In the genomic region with DNA sequence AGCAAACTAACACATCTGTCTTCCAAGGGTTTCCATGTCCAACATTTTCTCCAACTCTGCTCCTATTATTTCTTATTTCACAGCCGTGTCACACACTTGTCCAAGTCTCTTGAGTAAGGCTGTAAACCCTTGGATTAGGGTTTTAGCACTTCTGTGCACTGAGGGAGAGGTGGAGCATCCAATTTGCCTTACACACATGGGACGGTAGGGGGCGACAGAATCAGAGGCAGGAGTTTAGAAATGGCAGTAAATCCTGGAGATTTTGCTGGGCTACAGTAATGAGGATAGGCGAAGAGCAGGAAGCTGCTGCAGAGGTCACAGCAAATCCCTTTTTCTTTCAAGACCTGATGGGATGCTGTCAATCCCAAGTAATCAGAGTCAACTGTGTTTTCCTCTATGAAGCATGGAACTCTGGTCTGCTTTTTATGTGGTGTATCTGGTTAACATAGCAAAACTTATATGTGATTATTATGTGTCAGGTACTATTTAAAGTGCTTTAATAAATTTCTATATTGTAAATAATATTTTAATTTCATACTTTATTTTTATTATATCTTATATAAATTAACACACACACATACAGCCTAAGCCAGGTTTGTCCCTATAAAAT, we compare ENCODE assay signal across 9 cellular contexts. TPM values are rescaled to one million over a fixed set of nuclear protein-coding genes. Genes with fewer than 3 reads are reported as not detected.
A peak's percentile ranks its signal among the peaks of the same experiment; 100 is the strongest.
DNase-seq lines count a peak whose midpoint lies in the region; ATAC-seq, FAIRE-seq and TF ChIP-seq lines count a peak whose summit lies in the region.
"Had no signal": no experiment of that assay in that cellular context is flagged by ENCODE, and none has a peak within 500 bp of the region (broad histone marks: within the 10 kb centered on the region; RNA-seq: fewer than 3 reads in every experiment).

No MANE protein-coding gene starts in this region.

- no peak for TF ChIP-seq CTCF in uterus (IDR thresholded peaks at IDR 0.05)

- H3K4me1 ChIP-seq in uterus: no peaks in the 10 kb centered on the region

- no peak overlapping the region for H3K4me3 ChIP-seq in uterus

- H3K27ac ChIP-seq in uterus: no peak overlapping the region

- H3K27me3 ChIP-seq in uterus: no peaks in the 10 kb centered on the region

- intact Hi-C loops in uterus (cut with DNase I; ENCODE audit: low total_unique reads): no loop called here

- H3K36me3 ChIP-seq in uterus: no peaks in the 10 kb centered on the region

- DNase-seq in DMS53 treated with DMSO at 0.1 percent for 48 hours (lab: John Stamatoyannopoulos, UW; ENCODE audit: unreplicated experiment): peak; percentile 2
- DNase-seq in GM19239 (ENCODE audit: insufficient read length, low spot score): peak; percentile 25
- DNase-seq in RPMI7951 (ENCODE audit: low read depth): peak; percentile 54
- peak; percentile 32 for DNase-seq in germinal center (ENCODE audit: low spot score)
- no peak for DNase-seq in uterus

- ATAC-seq in GM18502 (IDR thresholded peaks at IDR 0.05; ENCODE audit: poor library complexity, unreplicated experiment) (no peak), GM19463 (IDR thresholded peaks at IDR 0.05; ENCODE audit: unreplicated experiment) (no peak)

- no peaks in the 10 kb centered on the region for H3K9me3 ChIP-seq in uterus

- no peak for FAIRE-seq in GM19239 (lab: Jason Lieb, UNC)
- FAIRE-seq: islet of Langerhans had no signal

- TF ChIP-seq POLR2A in uterus (IDR thresholded peaks at IDR 0.05): no peak

RNA-seq across cellular contexts. Expression of gene LCE5A, which starts 15.4 kb away (rescaled TPM):
- total RNA-seq in RPMI7951 (2014; rRNA removed; shearing (Covaris generic)): not detected in 2 replicates
- total RNA-seq in uterus: not detected
- total RNA-seq: activated CD8-positive, alpha-beta memory T cell treated with anti-CD3 and anti-CD28 coated beads for 36 hours had no signal

RNA-seq across cellular contexts. Expression of gene CRCT1, which starts 19.1 kb away (rescaled TPM):
- total RNA-seq in RPMI7951 (2014; rRNA removed; shearing (Covaris generic)): not detected in 2 replicates
- total RNA-seq in uterus: not detected
- total RNA-seq: activated CD8-positive, alpha-beta memory T cell treated with anti-CD3 and anti-CD28 coated beads for 36 hours had no signal

Comparison
In these comparisons a context has a peak if more than half of its experiments do, and no peak if none do; other contexts are left out.
1. DNase-seq: peak in DMS53 treated with DMSO at 0.1 percent for 48 hours (single experiment), GM19239 (single experiment), RPMI7951 (single experiment) and germinal center (single experiment); none in uterus (0 of 2).